Comparison of ENCODE assay signal across 1 cellular context in genomic region chr17:40559954-40560591, GRCh38.
TF ChIP-seq lines count a peak whose summit lies in the region.

No MANE protein-coding gene starts in this region.

TF ChIP-seq in HepG2, 621 proteins besides CTCF, POLR2A, EP300 and RAD21 (continued from another document and continues in another):
- TF ChIP-seq BORCS8-MEF2B (CRISPR knock-in tag; IDR thresholded peaks at IDR 0.05) (peak; percentile 93), FOSL2 (CRISPR knock-in tag; IDR thresholded peaks at IDR 0.05) (peak; percentile 70), HOXA3 (CRISPR knock-in tag; IDR thresholded peaks at IDR 0.05) (peak; percentile 76), PHF21A (CRISPR knock-in tag; IDR thresholded peaks at IDR 0.05) (peak; percentile 52; the same call in 1 of the 2 replicates), GLMP (CRISPR knock-in tag; IDR thresholded peaks at IDR 0.05; ENCODE audit: borderline replicate concordance) (no peak), CBX1 (IDR thresholded peaks at IDR 0.05; ENCODE audit: low read depth) (peak; percentile 70), ZGPAT (CRISPR knock-in tag; IDR thresholded peaks at IDR 0.05) (peak; percentile 85), TMF1 (CRISPR knock-in tag; IDR thresholded peaks at IDR 0.05; ENCODE audit: low read depth) (peak; percentile 68; the same call in 1 of the 2 replicates), PRDM10 (CRISPR knock-in tag; IDR thresholded peaks at IDR 0.05; ENCODE audit: low read depth) (0 out of 2 replicates have a peak, but pooled peaks have one; percentile 48), ARID5B (CRISPR knock-in tag; IDR thresholded peaks at IDR 0.05) (peak; percentile 78), FOXK1 (CRISPR knock-in tag; IDR thresholded peaks at IDR 0.05; ENCODE audit: borderline replicate concordance, low read depth) (peak; percentile 63; the same call in 1 of the 2 replicates), BCL6 (CRISPR knock-in tag; IDR thresholded peaks at IDR 0.05) (peak; percentile 74), ZNF430 (CRISPR knock-in tag; IDR thresholded peaks at IDR 0.05) (no peak), JUND (CRISPR knock-in tag; IDR thresholded peaks at IDR 0.05) (peak; percentile 1; the same call in 1 of the 2 replicates), ZNF891 (CRISPR knock-in tag; IDR thresholded peaks at IDR 0.05) (no peak; the same call in 1 of the 2 replicates), MEIS1 (CRISPR knock-in tag; IDR thresholded peaks at IDR 0.05; ENCODE audit: borderline replicate concordance) (peak; percentile 35; the same call in 1 of the 2 replicates), GPN1 (CRISPR knock-in tag; IDR thresholded peaks at IDR 0.05; ENCODE audit: borderline replicate concordance) (no peak), ZFY (CRISPR knock-in tag; IDR thresholded peaks at IDR 0.05) (peak; percentile 61), TFDP2 (CRISPR knock-in tag; IDR thresholded peaks at IDR 0.05) (0 out of 2 replicates have a peak, but pooled peaks have one; percentile 35), SIX4 (CRISPR knock-in tag; IDR thresholded peaks at IDR 0.05) (peak; percentile 18; the same call in 1 of the 2 replicates), ZBTB34 (CRISPR knock-in tag; IDR thresholded peaks at IDR 0.05) (0 out of 2 replicates have a peak, but pooled peaks have one; percentile 10), GMEB1 (CRISPR knock-in tag; IDR thresholded peaks at IDR 0.05; ENCODE audit: borderline replicate concordance) (peak; percentile 34; the same call in 1 of the 2 replicates), RNF2 (conservative IDR thresholded peaks at IDR 0.05; ENCODE audit: low read depth) (0 out of 2 replicates have a peak, but pooled peaks have one; percentile 35), SMC3 (IDR thresholded peaks at IDR 0.05; ENCODE audit: low read length) (peak; percentile 98), HMG20A (CRISPR knock-in tag; IDR thresholded peaks at IDR 0.05; ENCODE audit: borderline replicate concordance) (peak; percentile 58; the same call in 1 of the 2 replicates), ZNF331 (CRISPR knock-in tag; IDR thresholded peaks at IDR 0.05) (peak; percentile 71), ZSCAN25 (CRISPR knock-in tag; IDR thresholded peaks at IDR 0.05) (peak; percentile 68; the same call in 1 of the 2 replicates), HMGA1 (CRISPR knock-in tag; conservative IDR thresholded peaks at IDR 0.05) (no peak), MYPOP (CRISPR knock-in tag; IDR thresholded peaks at IDR 0.05) (peak; percentile 93), ZNF143 (CRISPR knock-in tag; IDR thresholded peaks at IDR 0.05) (peak; percentile 82), MED13 (CRISPR knock-in tag; IDR thresholded peaks at IDR 0.05) (peak; percentile 49; the same call in 1 of the 2 replicates), ZFP90 (CRISPR knock-in tag; IDR thresholded peaks at IDR 0.05; ENCODE audit: borderline replicate concordance) (peak; percentile 93; the same call in 1 of the 2 replicates), ZMAT5 (CRISPR knock-in tag; IDR thresholded peaks at IDR 0.05; ENCODE audit: borderline replicate concordance, low read depth) (no peak), THYN1 (CRISPR knock-in tag; IDR thresholded peaks at IDR 0.05; ENCODE audit: borderline replicate concordance, low read depth) (no peak), KLF12 (CRISPR knock-in tag; IDR thresholded peaks at IDR 0.05; ENCODE audit: borderline replicate concordance) (no peak), ZC3H4 (CRISPR knock-in tag; IDR thresholded peaks at IDR 0.05; ENCODE audit: borderline replicate concordance) (peak; percentile 36; the same call in 1 of the 2 replicates), RFX5 (IDR thresholded peaks at IDR 0.05; ENCODE audit: low read depth, low read length) (peak; percentile 20; the same call in 1 of the 2 replicates), THAP11 (CRISPR knock-in tag; IDR thresholded peaks at IDR 0.05) (peak; percentile 85), EEA1 (CRISPR knock-in tag; IDR thresholded peaks at IDR 0.05; ENCODE audit: borderline replicate concordance) (peak; percentile 51; the same call in 1 of the 2 replicates), ZNF136 (CRISPR knock-in tag; IDR thresholded peaks at IDR 0.05; ENCODE audit: low read depth) (0 out of 2 replicates have a peak, but pooled peaks have one; percentile 67), ZNF737 (CRISPR knock-in tag; IDR thresholded peaks at IDR 0.05; ENCODE audit: borderline replicate concordance) (no peak), IKZF5 (CRISPR knock-in tag; IDR thresholded peaks at IDR 0.05) (peak; percentile 96), ZSCAN22 (CRISPR knock-in tag; IDR thresholded peaks at IDR 0.05) (no peak), DMAP1 (CRISPR knock-in tag; IDR thresholded peaks at IDR 0.05) (no peak), ZNF777 (CRISPR knock-in tag; IDR thresholded peaks at IDR 0.05) (0 out of 2 replicates have a peak, but pooled peaks have one; percentile 0), ZMYM3 (CRISPR knock-in tag; IDR thresholded peaks at IDR 0.05) (peak; percentile 44; the same call in 1 of the 2 replicates)
